In the genomic region with DNA sequence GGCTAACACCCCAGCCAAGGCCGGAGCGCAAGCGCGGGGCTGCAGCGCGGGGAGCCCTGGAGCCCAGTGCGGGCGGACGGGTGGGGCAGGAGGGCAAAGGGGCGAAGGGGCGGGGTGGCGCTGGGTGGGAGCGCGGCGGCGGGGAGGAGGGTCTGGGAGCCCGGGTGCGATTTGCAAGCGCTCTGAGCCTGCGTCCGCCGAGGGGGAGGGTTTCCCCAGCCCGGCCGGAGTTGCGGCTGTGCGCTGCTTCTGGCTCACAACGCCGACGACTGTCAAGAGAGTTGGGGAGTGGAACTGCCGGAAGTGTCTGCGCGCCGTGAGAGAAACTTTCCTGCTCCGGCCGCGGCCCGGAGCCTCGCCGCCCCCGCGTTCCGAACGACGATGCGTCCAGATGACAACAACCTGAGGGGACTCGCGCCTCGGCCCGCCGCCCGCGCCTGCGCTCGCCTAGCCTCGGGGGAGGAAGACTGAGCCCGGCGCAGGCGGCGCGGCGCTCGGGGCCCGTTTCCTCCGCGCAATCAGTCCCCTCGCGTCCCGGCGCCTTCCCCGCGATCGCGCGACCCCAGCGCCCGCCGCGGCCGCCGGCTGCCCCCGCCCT, we compare ENCODE assay signal across 8 cellular contexts. TPM values are rescaled to one million over a fixed set of nuclear protein-coding genes. Genes with fewer than 3 reads are reported as not detected.
DNase-seq lines count a peak whose midpoint lies in the region; ATAC-seq, FAIRE-seq and TF ChIP-seq lines count a peak whose summit lies in the region.

Gene ARHGAP42 (plus strand): TSS at position 257 of the 598 bp plus-strand sequence. CDS start 391 bp downstream, outside the sequence.

- no peaks in the 10 kb centered on the region; a peak in 1 of 4 replicates for H3K4me1 ChIP-seq in SK-N-SH (ENCODE audit: control insufficient read depth in 1 of 2, insufficient read depth in 2 of 2, low read depth in 1 of 2, low read length in 1 of 2)
- H3K4me1 ChIP-seq in HepG2 (ENCODE audit: insufficient read depth, low read length), result peaks cover 40% of the 10 kb centered on the region

- POLR2A ChIA-PET in SK-N-SH (lab: Yijun Ruan, JAX) (no interaction called here), HepG2 (lab: Yijun Ruan, JAX) (interaction anchor here (0.9 kb wide), 1 partner anchor 89 kb away, joined by 3 read pairs; no protein-coding TSS in a partner anchor)

- H2AFZ ChIP-seq in SK-N-SH (ENCODE audit: low read depth) (peak within 1 kb of the TSS; percentile 95), HepG2 (ENCODE audit: low read length) (peak within 1 kb of the TSS; percentile 88)

- CTCF ChIA-PET in SK-N-SH (lab: Yijun Ruan, JAX) (interaction anchor here (0.6 to 1.0 kb wide), 2 partner anchors 21 to 26 kb away, joined by 3 to 4 read pairs; no protein-coding TSS in a partner anchor), HepG2 (lab: Yijun Ruan, JAX; ENCODE audit: low intra/inter-chr PET ratio, low total read pairs) (no interaction called here)

- no peaks in the 10 kb centered on the region for H4K20me1 ChIP-seq in SK-N-SH (ENCODE audit: insufficient read depth)
- no peaks in the 10 kb centered on the region for H4K20me1 ChIP-seq in HepG2 (ENCODE audit: insufficient read depth, low read length)

- H3K27me3 ChIP-seq in SK-N-SH (ENCODE audit: insufficient read depth) (peaks cover 28% of the 10 kb centered on the region; the same call in 1 of the 2 replicates), HepG2 (ENCODE audit: control insufficient read depth in 1 of 2, insufficient read depth in 2 of 2, low read length in 2 of 2) (peaks cover 0 to 5% of the 10 kb centered on the region in 2 experiments; a peak in 2 of 5 replicates)

- H3K27ac ChIP-seq in SK-N-SH (ENCODE audit: low read depth in 2 of 2, low read length in 1 of 2) (no peak within 1 kb of the TSS), HepG2 (ENCODE audit: extremely low read length, insufficient read depth, low read length) (no peak within 1 kb of the TSS)

- TF ChIP-seq CTCF in SK-N-SH (IDR thresholded peaks at IDR 0.05), result no peak
- no peak for TF ChIP-seq CTCF in HepG2 (CRISPR knock-in tag; IDR thresholded peaks at IDR 0.05)

- peak; percentile 78 for ATAC-seq in GM19395 (IDR thresholded peaks at IDR 0.05; ENCODE audit: unreplicated experiment)
- peak; percentile 81 for ATAC-seq in HG03439 (IDR thresholded peaks at IDR 0.05; ENCODE audit: unreplicated experiment)
- peak; percentile 87 for ATAC-seq in HepG2

- H3K79me2 ChIP-seq in SK-N-SH (ENCODE audit: insufficient read depth) (no peaks in the 10 kb centered on the region), HepG2 (ENCODE audit: insufficient read depth, low read length) (no peaks in the 10 kb centered on the region)

- H3K9me2 ChIP-seq in SK-N-SH, result no peaks in the 10 kb centered on the region

- intact Hi-C loops in HepG2 (cut with micrococcal nuclease; ENCODE audit: unreplicated experiment), result loop anchor here (10.0 kb wide), 1 partner anchor 88 kb away; no protein-coding TSS in a partner anchor

- no peak for FAIRE-seq in HepG2 (lab: Jason Lieb, UNC)

- BruUV-seq in HepG2 (replicated peaks; lab: Mats Ljungman, UMichigan), result no TSS peak

- WGBS in SK-N-SH (ENCODE audit: low lambda C conversion rate), result 0% methylated on average over 11 of the region's 81 CpGs
- WGBS in HepG2 (ENCODE audit: low lambda C conversion rate), result no CpG with 5 or more reads among the region's 81 CpGs

- DNase-seq in DMS53 (lab: John Stamatoyannopoulos, UW) (peak; percentile 77), SK-N-SH (peak; percentile 42), dermis blood vessel endothelial cell (peak; percentile 65), HepG2 (ENCODE audit: low spot score) (peak; percentile 16), DMS153 (lab: John Stamatoyannopoulos, UW) (no peak)
- DNase-seq in stimulated activated CD8-positive, alpha-beta memory T cell treated with anti-CD3 and anti-CD28 coated beads, Interleukin-7, amount 100 ng/mL, for 48 hours (ENCODE audit: extremely low read depth in 1 of 2, low read depth in 1 of 2), result peak; percentile 11 to 19

- no peaks in the 10 kb centered on the region for H3K9me3 ChIP-seq in SK-N-SH
- no peaks in the 10 kb centered on the region for H3K9me3 ChIP-seq in HepG2 (ENCODE audit: low read length)

- peaks cover 5% of the 10 kb centered on the region for H3F3A ChIP-seq in SK-N-SH (replicated peaks; ENCODE audit: insufficient read depth)

- in situ Hi-C loops in HepG2 (cut with HindIII; ENCODE audit: extremely low pct_ligation_motif_present, low pct_unique_long_range_greater_than_20kb), result loop anchor here (10.0 kb wide), 2 partner anchors 138 to 168 kb away; no protein-coding TSS in a partner anchor

- TF ChIP-seq EP300 in SK-N-SH (IDR thresholded peaks at IDR 0.05; ENCODE audit: borderline replicate concordance in 1 of 2, low read depth in 1 of 2, low read length in 1 of 2), result no peak
- TF ChIP-seq EP300 in HepG2 (IDR thresholded peaks at IDR 0.05; ENCODE audit: low read depth in 2 of 2, low read length in 2 of 2), result no peak
- no peak for TF ChIP-seq EP300 in HepG2 (CRISPR knock-in tag; IDR thresholded peaks at IDR 0.05; ENCODE audit: borderline replicate concordance)

- H3K36me3 ChIP-seq in SK-N-SH (replicated peaks in 1 of 2; ENCODE audit: control insufficient read depth in 1 of 2, insufficient read depth in 2 of 2, low read length in 1 of 2) (no peaks in the 10 kb centered on the region), HepG2 (replicated peaks in 1 of 2; ENCODE audit: control insufficient read depth in 1 of 2, insufficient read depth in 2 of 2, low read length in 2 of 2) (no peaks in the 10 kb centered on the region)

- H3K9ac ChIP-seq in SK-N-SH (no peak within 1 kb of the TSS), HepG2 (ENCODE audit: insufficient read depth, low read depth, low read length) (peak within 1 kb of the TSS; percentile 57)

- TF ChIP-seq POLR2A in HepG2 (IDR thresholded peaks at IDR 0.05; ENCODE audit: insufficient read depth in 1 of 2, low read depth in 2 of 2, low read length in 2 of 2), result peak in 1 of 2 experiments; percentile 61; a peak in 1 of 4 replicates

- H3K4me3 ChIP-seq in SK-N-SH (ENCODE audit: low read depth in 2 of 2, low read length in 1 of 2) (peak within 1 kb of the TSS; percentile 47 to 85), HepG2 (replicated peaks in 1 of 3; ENCODE audit: insufficient read depth in 1 of 3, low read depth in 2 of 3, low read length in 3 of 3) (peak within 1 kb of the TSS; percentile 82 to 91 (median 84))

- peak within 1 kb of the TSS; percentile 88 for H3K4me2 ChIP-seq in SK-N-SH
- H3K4me2 ChIP-seq in HepG2 (ENCODE audit: low read depth, low read length), result peak within 1 kb of the TSS; percentile 91

- TF ChIP-seq RAD21 in SK-N-SH (IDR thresholded peaks at IDR 0.05; ENCODE audit: low read length) (no peak), HepG2 (CRISPR knock-in tag; IDR thresholded peaks at IDR 0.05) (no peak)

TF ChIP-seq in SK-N-SH, 30 proteins besides CTCF, POLR2A, EP300 and RAD21 (continues in another document):
- TF ChIP-seq FOXM1 (IDR thresholded peaks at IDR 0.05; ENCODE audit: low read depth) (no peak), PBX3 (IDR thresholded peaks at IDR 0.05) (no peak)

TF ChIP-seq in HepG2, 621 proteins besides CTCF, POLR2A, EP300 and RAD21 (continues in another document):
- TF ChIP-seq CHD2 (IDR thresholded peaks at IDR 0.05; ENCODE audit: low read depth, low read length) (no peak), FOSL1 (CRISPR knock-in tag; IDR thresholded peaks at IDR 0.05; ENCODE audit: borderline replicate concordance) (no peak), ZNF724P (CRISPR knock-in tag; IDR thresholded peaks at IDR 0.05; ENCODE audit: borderline replicate concordance) (no peak), ZNF772 (CRISPR knock-in tag; IDR thresholded peaks at IDR 0.05) (peak; percentile 18; the same call in 1 of the 2 replicates)
- TF ChIP-seq, protein P1, sequence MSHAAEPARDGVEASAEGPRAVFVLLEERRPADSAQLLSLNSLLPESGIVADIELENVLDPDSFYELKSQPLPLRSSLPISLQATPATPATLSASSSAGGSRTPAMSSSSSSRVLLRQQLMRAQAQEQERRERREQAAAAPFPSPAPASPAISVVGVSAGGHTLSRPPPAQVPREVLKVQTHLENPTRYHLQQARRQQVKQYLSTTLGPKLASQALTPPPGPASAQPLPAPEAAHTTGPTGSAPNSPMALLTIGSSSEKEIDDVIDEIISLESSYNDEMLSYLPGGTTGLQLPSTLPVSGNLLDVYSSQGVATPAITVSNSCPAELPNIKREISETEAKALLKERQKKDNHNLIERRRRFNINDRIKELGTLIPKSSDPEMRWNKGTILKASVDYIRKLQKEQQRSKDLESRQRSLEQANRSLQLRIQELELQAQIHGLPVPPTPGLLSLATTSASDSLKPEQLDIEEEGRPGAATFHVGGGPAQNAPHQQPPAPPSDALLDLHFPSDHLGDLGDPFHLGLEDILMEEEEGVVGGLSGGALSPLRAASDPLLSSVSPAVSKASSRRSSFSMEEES (CRISPR knock-in tag; IDR thresholded peaks at IDR 0.05), result no peak

RNA-seq across cellular contexts. Expression of gene ARHGAP42, which starts in this region (rescaled TPM):
- polyA plus RNA-seq in SK-N-SH (2012; rRNA removed), result 0.02 and 0.05 TPM in 2 replicates
- polyA plus RNA-seq in SK-N-SH (2012; cell fraction: cytosol; rRNA removed), result 0.03 and 0.04 TPM in 2 replicates
- 0.04 TPM in 1 of 2 replicates, not detected in the other for polyA plus RNA-seq in SK-N-SH (2012; cell fraction: nucleus; rRNA removed)
- 6.0 and 13.4 TPM in 2 replicates for total RNA-seq in dermis blood vessel endothelial cell
- total RNA-seq in HepG2 (2016; rRNA removed; fragmentation: Illumina TruSeq; extraction: Trizol), result 4.3 and 4.8 TPM in 2 replicates
- 1.1 and 1.9 TPM in 2 replicates for total RNA-seq in HepG2 (2016; cell fraction: cytosol; rRNA removed; fragmentation: Illumina TruSeq; extraction: Trizol; ENCODE audit: low read depth)
- total RNA-seq in HepG2 (2016; cell fraction: insoluble cytoplasmic fraction; rRNA removed; fragmentation: Illumina TruSeq; extraction: Trizol), result 4.6 and 5.0 TPM in 2 replicates
- total RNA-seq in HepG2 (2016; cell fraction: membrane; rRNA removed; fragmentation: Illumina TruSeq; extraction: Trizol), result 2.0 and 2.2 TPM in 2 replicates
- total RNA-seq in HepG2 (2016; cell fraction: nucleus; rRNA removed; fragmentation: Illumina TruSeq; extraction: Trizol), result 5.8 and 7.5 TPM in 2 replicates
- 2.5 and 2.7 TPM in 2 replicates for polyA plus RNA-seq in HepG2 (2011; rRNA removed)
- polyA plus RNA-seq in HepG2 (2011; cell fraction: cytosol; rRNA removed), result 1.1 and 2.3 TPM in 2 replicates
- polyA plus RNA-seq in HepG2 (2011; cell fraction: nucleus; rRNA removed), result 2.3 and 2.4 TPM in 2 replicates
- 1.4 and 2.0 TPM in 2 replicates for polyA plus RNA-seq in HepG2 (2012)
- polyA plus RNA-seq in HepG2 (2016; cell fraction: cytosol; fragmentation: Illumina TruSeq; extraction: Trizol; ENCODE audit: low read depth), result 0.18 and 0.35 TPM in 2 replicates
- polyA plus RNA-seq in HepG2 (2016; cell fraction: insoluble cytoplasmic fraction; fragmentation: Illumina TruSeq; extraction: Trizol; ENCODE audit: low read depth), result 3.1 and 3.6 TPM in 2 replicates
- polyA plus RNA-seq in HepG2 (2016; cell fraction: membrane; fragmentation: Illumina TruSeq; extraction: Trizol; ENCODE audit: low read depth), result 0.64 and 0.72 TPM in 2 replicates
- polyA plus RNA-seq in HepG2 (2016; cell fraction: nucleus; fragmentation: Illumina TruSeq; extraction: Trizol; ENCODE audit: insufficient read depth, low read depth), result 3.7 and 4.6 TPM in 2 replicates
- 1.2 and 6.8 TPM in 2 replicates for polyA minus RNA-seq in HepG2 (2011; rRNA and poly(A)+ RNA removed; ENCODE audit: low replicate concordance)
- 2.6 and 4.1 TPM in 2 replicates for polyA minus RNA-seq in HepG2 (2011; cell fraction: cytosol; rRNA and poly(A)+ RNA removed)
- polyA minus RNA-seq in HepG2 (2011; cell fraction: nucleus; rRNA and poly(A)+ RNA removed), result 8.9 and 13.4 TPM in 2 replicates

Comparison
In these comparisons a context has a peak if more than half of its experiments do, and no peak if none do; other contexts are left out.
1. Peak in DNase-seq, H3K4me3 ChIP-seq and H3K4me2 ChIP-seq in SK-N-SH; RNA of the gene not detected or under 1 TPM.